ENCODE assay signal across 8 cellular contexts in the genomic region with DNA sequence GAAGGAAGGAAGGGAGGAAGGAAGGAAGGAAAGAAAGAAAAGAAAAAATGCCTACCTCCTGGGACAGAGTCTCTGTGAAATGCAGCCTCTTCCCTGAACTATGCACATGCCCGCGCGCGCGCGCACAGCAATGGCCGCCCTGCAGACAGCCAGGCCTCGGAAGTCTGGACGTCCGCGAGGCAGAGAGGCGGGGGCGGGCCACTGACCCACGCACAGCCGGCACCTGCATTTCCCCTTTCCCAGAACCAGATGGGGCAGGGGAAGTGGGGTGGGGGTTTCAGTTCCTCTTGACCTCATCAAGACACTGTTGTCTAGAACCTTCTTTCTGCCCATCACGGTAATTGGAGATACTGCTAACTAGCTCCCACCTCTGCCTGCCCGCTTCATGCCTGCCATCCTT.
DNase-seq lines count a peak whose midpoint lies in the region; ATAC-seq and TF ChIP-seq lines count a peak whose summit lies in the region.
"Not testable (repeated sequence)": the region's sequence is repeated elsewhere in the genome, so short reads cannot be mapped to it uniquely, and the experiment has no call there.

No MANE protein-coding gene starts in this region.

- H3K27ac Mint-ChIP-seq in activated B cell treated with CpG ODN at 0.5 μM for 24 hours; naive thymus-derived CD4-positive, alpha-beta T cell: not testable (repeated sequence)

- peak; percentile 45 for ATAC-seq in GM21737 (IDR thresholded peaks at IDR 0.05; ENCODE audit: unreplicated experiment)
- ATAC-seq in activated B cell treated with CpG ODN at 0.5 μM for 24 hours (ENCODE audit: low read depth), result peak; percentile 75
- peak; percentile 14 for ATAC-seq in Right ventricle myocardium inferior
- ATAC-seq in left lung, result peak; percentile 69
- peak; percentile 61 for ATAC-seq in naive thymus-derived CD4-positive, alpha-beta T cell

- H3K9me3 ChIP-seq in left lung; naive thymus-derived CD4-positive, alpha-beta T cell (ENCODE audit: control insufficient read depth in 2 of 3, low read length in 3 of 3); tibial artery: not testable (repeated sequence)

- CTCF ChIA-PET in activated B cell treated with CpG ODN at 0.5 μM for 24 hours (lab: Charles Lee); naive thymus-derived CD4-positive, alpha-beta T cell (lab: Charles Lee): not testable (repeated sequence)

- in situ Hi-C loops in KBM-7 (cut with MboI; ENCODE audit: low pct_unique_long_range_greater_than_20kb, low sequenced_read_pairs), result not testable (repeated sequence)

- not testable (repeated sequence) for H3K27ac ChIP-seq in left lung; naive thymus-derived CD4-positive, alpha-beta T cell (ENCODE audit: low read depth, low read length); tibial artery

- not testable (repeated sequence) for TF ChIP-seq CTCF in GM12865 (IDR thresholded peaks at IDR 0.05; ENCODE audit: insufficient read depth, low read depth, low read length, missing control alignments); activated B cell treated with CpG ODN at 0.5 μM for 24 hours (IDR thresholded peaks at IDR 0.05); left lung (IDR thresholded peaks at IDR 0.05); tibial artery (IDR thresholded peaks at IDR 0.05)

- H3K9me3 Mint-ChIP-seq in activated B cell treated with CpG ODN at 0.5 μM for 24 hours; naive thymus-derived CD4-positive, alpha-beta T cell: not testable (repeated sequence)

- DNase-seq in GM12865 (ENCODE audit: low read depth), result peak; percentile 2
- DNase-seq in KBM-7, result peak; percentile 19
- not testable (repeated sequence) for DNase-seq in activated B cell treated with CpG ODN at 0.5 μM for 24 hours; naive thymus-derived CD4-positive, alpha-beta T cell
- peak; percentile 69 for DNase-seq in Right ventricle myocardium inferior (ENCODE audit: missing footprints)
- peak; percentile 67 to 76 for DNase-seq in left lung
- DNase-seq in tibial artery, result peak; percentile 56 to 59

- H3K4me1 ChIP-seq in left lung; naive thymus-derived CD4-positive, alpha-beta T cell (ENCODE audit: control insufficient read depth in 2 of 2, insufficient read depth in 2 of 2, low read length in 2 of 2); tibial artery: not testable (repeated sequence)

- H3K27me3 Mint-ChIP-seq in activated B cell treated with CpG ODN at 0.5 μM for 24 hours; naive thymus-derived CD4-positive, alpha-beta T cell: not testable (repeated sequence)

- H3K36me3 ChIP-seq in left lung; naive thymus-derived CD4-positive, alpha-beta T cell (ENCODE audit: control insufficient read depth in 2 of 3, insufficient read depth in 3 of 3, low read length in 3 of 3); tibial artery: not testable (repeated sequence)

- intact Hi-C loops in activated B cell treated with CpG ODN at 0.5 μM for 24 hours (cut with micrococcal nuclease); Right ventricle myocardium inferior (cut with DNase I); left lung (cut with DNase I); naive thymus-derived CD4-positive, alpha-beta T cell (cut with micrococcal nuclease); tibial artery (cut with DNase I; ENCODE audit: low total_unique reads): not testable (repeated sequence)

- H3K4me3 Mint-ChIP-seq in activated B cell treated with CpG ODN at 0.5 μM for 24 hours; naive thymus-derived CD4-positive, alpha-beta T cell: not testable (repeated sequence)

- H3K36me3 Mint-ChIP-seq in activated B cell treated with CpG ODN at 0.5 μM for 24 hours (ENCODE audit: low read depth); naive thymus-derived CD4-positive, alpha-beta T cell: not testable (repeated sequence)

- not testable (repeated sequence) for H3K4me1 Mint-ChIP-seq in activated B cell treated with CpG ODN at 0.5 μM for 24 hours; naive thymus-derived CD4-positive, alpha-beta T cell

- POLR2A ChIA-PET in activated B cell treated with CpG ODN at 0.5 μM for 24 hours (lab: Charles Lee); naive thymus-derived CD4-positive, alpha-beta T cell (lab: Charles Lee): not testable (repeated sequence)

- H3K4me3 ChIP-seq in GM12865 (ENCODE audit: low read depth, low read length); left lung; naive thymus-derived CD4-positive, alpha-beta T cell (ENCODE audit: low read length); tibial artery: not testable (repeated sequence)

- H3K27me3 ChIP-seq in left lung; naive thymus-derived CD4-positive, alpha-beta T cell (ENCODE audit: control insufficient read depth in 2 of 2, insufficient read depth in 2 of 2, low read length in 2 of 2); tibial artery: not testable (repeated sequence)

Comparison
In these comparisons a context has a peak if more than half of its experiments do, and no peak if none do; other contexts are left out.
1. ATAC-seq: peak in every context shown above with its lines; median percentile 75 in activated B cell treated with CpG ODN at 0.5 μM for 24 hours; 69 in left lung; 61 in naive thymus-derived CD4-positive, alpha-beta T cell; 45 in GM21737; 14 in Right ventricle myocardium inferior.